8 cellular contexts compared by ENCODE assay signal in genomic region chr4:48340276-48340904, GRCh38. TPM values are rescaled to one million over a fixed set of nuclear protein-coding genes. Genes with fewer than 3 reads are reported as not detected.
DNase-seq lines count a peak whose midpoint lies in the region; ATAC-seq and TF ChIP-seq lines count a peak whose summit lies in the region.

No MANE protein-coding gene starts in this region.

- intact Hi-C loops in left ventricle myocardium inferior (cut with micrococcal nuclease) (no loop called here), psoas muscle (cut with DNase I) (loop anchor here in 1 of 2 donors (5.0 kb wide), 2 partner anchors 37 to 428 kb away; partner anchors contain the start of gene NFXL1), posterior cingulate gyrus (cut with DNase I) (loop anchor here (10.0 kb wide), 3 partner anchors 294 to 624 kb away; no protein-coding TSS in a partner anchor)

- peaks cover 51% of the 10 kb centered on the region for H3K4me1 Mint-ChIP-seq in activated naive CD8-positive, alpha-beta T cell treated with anti-CD3 and anti-CD28 coated beads for 36 hours

- no peaks in the 10 kb centered on the region for H3K9me3 ChIP-seq in AG04450 (ENCODE audit: control insufficient read depth, insufficient read depth, low read length)
- no peaks in the 10 kb centered on the region for H3K9me3 ChIP-seq in left ventricle myocardium inferior (replicated peaks)
- H3K9me3 ChIP-seq in psoas muscle: no peaks in the 10 kb centered on the region

- 12 to 14% (median 12%) methylated on average over 14 of the region's 14 CpGs for WGBS in psoas muscle, 3 donors

- peak; percentile 1 for ATAC-seq in GM19324 (IDR thresholded peaks at IDR 0.05; ENCODE audit: low FRiP score, unreplicated experiment)
- peak in 1 of 4 donors; percentile 8 for ATAC-seq in psoas muscle

- H3K4me3 ChIP-seq in AG04450 (ENCODE audit: low read depth, low read length) (peak overlapping the region; percentile 57), left ventricle myocardium inferior (peak overlapping the region; percentile 93), psoas muscle (peak overlapping the region; percentile 95)

- H3K4me3 Mint-ChIP-seq in activated naive CD8-positive, alpha-beta T cell treated with anti-CD3 and anti-CD28 coated beads for 36 hours: peak overlapping the region; percentile 91

- H3K27me3 ChIP-seq in AG04450 (ENCODE audit: control insufficient read depth, insufficient read depth, low read length) (no peaks in the 10 kb centered on the region), left ventricle myocardium inferior (ENCODE audit: low read depth) (no peaks in the 10 kb centered on the region), psoas muscle (ENCODE audit: insufficient read depth in 3 of 3, low read length in 2 of 3) (no peaks in the 10 kb centered on the region)

- H3K36me3 Mint-ChIP-seq in activated naive CD8-positive, alpha-beta T cell treated with anti-CD3 and anti-CD28 coated beads for 36 hours: no peaks in the 10 kb centered on the region

- TF ChIP-seq CTCF in AG04450 (IDR thresholded peaks at IDR 0.05; ENCODE audit: low read depth, low read length): no peak
- no peak for TF ChIP-seq CTCF in left ventricle myocardium inferior (IDR thresholded peaks at IDR 0.05; ENCODE audit: borderline replicate concordance)
- TF ChIP-seq CTCF in psoas muscle (IDR thresholded peaks at IDR 0.05): no peak

- H3K4me1 ChIP-seq in left ventricle myocardium inferior (peaks cover 55% of the 10 kb centered on the region), psoas muscle (peaks cover 53% of the 10 kb centered on the region)

- peak overlapping the region; percentile 97 for H3K27ac Mint-ChIP-seq in activated naive CD8-positive, alpha-beta T cell treated with anti-CD3 and anti-CD28 coated beads for 36 hours

- H3K9me3 Mint-ChIP-seq in activated naive CD8-positive, alpha-beta T cell treated with anti-CD3 and anti-CD28 coated beads for 36 hours: no peaks in the 10 kb centered on the region

- POLR2A ChIA-PET in AG04450 (lab: Yijun Ruan, JAX): interaction anchor here (1.0 kb wide), 2 partner anchors 21 to 148 kb away, joined by 3 to 7 read pairs; no protein-coding TSS in a partner anchor

- no peaks in the 10 kb centered on the region for H3K27me3 Mint-ChIP-seq in activated naive CD8-positive, alpha-beta T cell treated with anti-CD3 and anti-CD28 coated beads for 36 hours

- no peaks in the 10 kb centered on the region for H3K36me3 ChIP-seq in left ventricle myocardium inferior
- no peaks in the 10 kb centered on the region for H3K36me3 ChIP-seq in psoas muscle (ENCODE audit: insufficient read depth in 1 of 2, low read depth in 1 of 2)

- DNase-seq in AG04450 (ENCODE audit: low read depth, low spot score): peak; percentile 34
- peak; percentile 75 for DNase-seq in M059J (ENCODE audit: low read depth)
- DNase-seq in activated naive CD8-positive, alpha-beta T cell treated with anti-CD3 and anti-CD28 coated beads for 36 hours: no peak
- DNase-seq in left ventricle myocardium inferior: no peak
- no peak for DNase-seq in psoas muscle
- no peak for DNase-seq in posterior cingulate gyrus
- DNase-seq in NCI-H2029 (lab: John Stamatoyannopoulos, UW): no peak

- H3K27ac ChIP-seq in AG04450 (ENCODE audit: low read depth, low read length) (peak overlapping the region; percentile 94), left ventricle myocardium inferior (replicated peaks) (peak overlapping the region; percentile 98), psoas muscle (peak overlapping the region; percentile 98)

- CTCF ChIA-PET in AG04450 (lab: Charles Lee): interaction anchor here (0.7 to 1.8 kb wide), 2 partner anchors 25 to 238 kb away, joined by 3 to 4 read pairs; no protein-coding TSS in a partner anchor

RNA-seq across cellular contexts. Expression of gene SLAIN2, which starts 0.9 kb away (rescaled TPM):
- polyA plus RNA-seq in AG04450 (2011; rRNA removed): 33.7 and 45.0 TPM in 2 replicates
- 23.4 and 32.8 TPM in 2 replicates for polyA minus RNA-seq in AG04450 (2011; rRNA and poly(A)+ RNA removed)
- total RNA-seq in M059J (2014; rRNA removed; shearing (Covaris generic)): 82.8 and 109 TPM in 2 replicates
- 10 to 100 TPM; 62.0 to 66.3 TPM for total RNA-seq in activated naive CD8-positive, alpha-beta T cell treated with anti-CD3 and anti-CD28 coated beads for 36 hours
- total RNA-seq in left ventricle myocardium inferior: 132 TPM
- total RNA-seq in psoas muscle: 100 to 1,000 TPM; 157 to 204 (median 191) TPM
- polyA plus RNA-seq in psoas muscle: 100 to 1,000 TPM in 1 of 3 donors, 10 to 100 TPM in 2; 69.5 to 203 (median 79.9) TPM

Comparison
In these comparisons a context has a peak if more than half of its experiments do, and no peak if none do; other contexts are left out.
1. DNase-seq: peak in AG04450 (single experiment) and M059J (single experiment); none in activated naive CD8-positive, alpha-beta T cell treated with anti-CD3 and anti-CD28 coated beads for 36 hours (single experiment), left ventricle myocardium inferior (single experiment), psoas muscle (0 of 2), posterior cingulate gyrus (0 of 10) and NCI-H2029 (single experiment).
2. Peak in every context shown above with its lines, with median percentiles within 50 percentile points of each other: H3K27ac ChIP-seq and H3K4me3 ChIP-seq.